ENCODE assay signal across 35 cellular contexts in the genomic region with DNA sequence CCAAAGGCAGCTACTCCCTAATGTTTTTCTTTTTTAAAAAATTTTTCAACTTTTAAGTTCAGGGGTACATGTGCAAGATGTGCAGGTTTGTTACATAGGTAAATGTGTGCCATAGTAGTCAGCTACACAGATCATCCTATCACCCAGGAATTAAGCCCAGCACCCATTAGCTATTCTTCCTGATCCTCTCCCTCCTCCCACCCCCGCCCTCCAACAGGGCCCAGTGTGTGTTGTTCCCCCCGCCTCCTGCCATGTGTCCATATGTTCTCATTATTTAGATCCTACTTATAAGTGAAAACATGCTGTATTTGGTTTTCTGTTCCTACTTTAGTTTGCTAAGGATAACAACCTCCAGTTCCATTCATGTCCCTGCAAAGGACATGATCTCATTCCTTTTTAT. TPM values are rescaled to one million over a fixed set of nuclear protein-coding genes. Genes with fewer than 3 reads are reported as not detected.
"Had no signal": no experiment of that assay in that cellular context is flagged by ENCODE, and none has a peak within 500 bp of the region (broad histone marks: within the 10 kb centered on the region; RNA-seq: fewer than 3 reads in every experiment).

No MANE protein-coding gene starts in this region.

- H3K4me3 ChIP-seq: adrenal gland, body of pancreas, esophagus muscularis mucosa, gastroesophageal sphincter, heart right ventricle had no signal

- H3K36me3 ChIP-seq: adrenal gland, esophagus muscularis mucosa, gastroesophageal sphincter, heart right ventricle had no signal

- DNase-seq: activated CD4-positive, alpha-beta memory T cell treated with anti-CD3 and anti-CD28 coated beads for 36 hours; activated CD4-positive, alpha-beta T cell treated with anti-CD3 and anti-CD28 coated beads for 36 hours; activated CD4-positive, alpha-beta T cell treated with anti-CD3 and anti-CD28 coated beads, Interleukin-2, amount 10 ng/mL, durations not matched to agents 24 days and 14 days; activated CD4-positive, CD25-positive, alpha-beta regulatory T cell; activated CD4-positive, CD25-positive, alpha-beta regulatory T cell treated with anti-CD3 and anti-CD28 coated beads, Interleukin-2, amount 50 U/mL, for 72 hours; activated CD8-positive, alpha-beta memory T cell treated with anti-CD3 and anti-CD28 coated beads, Interleukin-2, amount 10 ng/mL, durations not matched to agents 7 days and 5 days; activated CD8-positive, alpha-beta memory T cell treated with anti-CD3 and anti-CD28 coated beads, Interleukin-2, amount 50 U/mL, for 4 hours; activated CD8-positive, alpha-beta T cell treated with anti-CD3 and anti-CD28 coated beads, Interleukin-2, amount 10 ng/mL, durations not matched to agents 7 days and 5 days; activated effector memory CD4-positive, alpha-beta T cell treated with anti-CD3 and anti-CD28 coated beads, Interleukin-2, amount 50 U/mL, for 16 hours; activated naive CD4-positive, alpha-beta T cell treated with anti-CD3 and anti-CD28 coated beads for 36 hours; activated naive CD8-positive, alpha-beta T cell treated with anti-CD3 and anti-CD28 coated beads for 36 hours; activated naive CD8-positive, alpha-beta T cell treated with anti-CD3 and anti-CD28 coated beads, Interleukin-2, amount 50 U/mL, for 24 hours; activated T-cell treated with anti-CD3 and anti-CD28 coated beads, Interleukin-2, amount 50 U/mL, for 1 hour; activated T-cell treated with anti-CD3 and anti-CD28 coated beads, Interleukin-2, amount 50 U/mL, for 48 hours; adrenal gland; amygdala; aorta; body of pancreas; caudate nucleus; cortex of kidney; dermis blood vessel endothelial cell; effector CD4-positive, alpha-beta T cell; effector memory CD8-positive, alpha-beta T cell; erythroblast; foreskin keratinocyte; heart right ventricle; T-helper 17 cell; T1000 had no signal

- H3K27ac ChIP-seq: adrenal gland, body of pancreas, esophagus muscularis mucosa, foreskin keratinocyte, gastroesophageal sphincter, heart right ventricle had no signal

- H3K4me1 ChIP-seq: adrenal gland, foreskin keratinocyte had no signal

- H3K9me3 ChIP-seq: adrenal gland, body of pancreas, gastroesophageal sphincter had no signal

RNA-seq across cellular contexts. Expression of gene TRIM15, which starts 12.4 kb away (rescaled TPM):
- total RNA-seq: activated CD8-positive, alpha-beta memory T cell treated with anti-CD3 and anti-CD28 coated beads for 36 hours; activated CD8-positive, alpha-beta memory T cell treated with anti-CD3 and anti-CD28 coated beads, Interleukin-2, amount 10 ng/mL, durations not matched to agents 7 days and 5 days; activated CD8-positive, alpha-beta T cell treated with anti-CD3 and anti-CD28 coated beads, Interleukin-2, amount 10 ng/mL, durations not matched to agents 7 days and 5 days; adrenal gland; aorta; chondrocyte; dermis blood vessel endothelial cell; foreskin keratinocyte; gastroesophageal sphincter; glomerular endothelial cell; heart right ventricle; T-helper 17 cell had no signal

RNA-seq across cellular contexts. Expression of gene TRIM10, which starts 14.8 kb away (rescaled TPM):
- total RNA-seq: activated CD8-positive, alpha-beta memory T cell treated with anti-CD3 and anti-CD28 coated beads for 36 hours; activated CD8-positive, alpha-beta memory T cell treated with anti-CD3 and anti-CD28 coated beads, Interleukin-2, amount 10 ng/mL, durations not matched to agents 7 days and 5 days; activated CD8-positive, alpha-beta T cell treated with anti-CD3 and anti-CD28 coated beads, Interleukin-2, amount 10 ng/mL, durations not matched to agents 7 days and 5 days; activated naive CD8-positive, alpha-beta T cell treated with anti-CD3 and anti-CD28 coated beads for 36 hours; activated T-helper 2 cell treated with anti-CD3 and anti-CD28 coated beads, Interferon-gamma antibody, Interleukin-2, Interleukin-4, amounts not matched to agents 10 μg/mL and 5 μg/mL and 100 μg/mL, durations not matched to agents 14 hours and 24 hours and 36 hours; adrenal gland; body of pancreas; chondrocyte; dermis blood vessel endothelial cell; foreskin keratinocyte; glomerular endothelial cell; heart right ventricle had no signal

RNA-seq across cellular contexts. Expression of gene TRIM40, which starts 39.8 kb away (rescaled TPM):
- total RNA-seq: activated CD4-positive, alpha-beta memory T cell treated with anti-CD3 and anti-CD28 coated beads for 36 hours; activated CD4-positive, alpha-beta T cell treated with anti-CD3 and anti-CD28 coated beads for 36 hours; activated CD4-positive, alpha-beta T cell treated with anti-CD3 and anti-CD28 coated beads, Interleukin-2, amount 10 ng/mL, durations not matched to agents 24 days and 14 days; activated CD8-positive, alpha-beta memory T cell treated with anti-CD3 and anti-CD28 coated beads for 36 hours; activated CD8-positive, alpha-beta memory T cell treated with anti-CD3 and anti-CD28 coated beads, Interleukin-2, amount 10 ng/mL, durations not matched to agents 7 days and 5 days; activated CD8-positive, alpha-beta T cell treated with anti-CD3 and anti-CD28 coated beads, Interleukin-2, amount 10 ng/mL, durations not matched to agents 7 days and 5 days; activated naive CD4-positive, alpha-beta T cell treated with anti-CD3 and anti-CD28 coated beads for 36 hours; activated naive CD8-positive, alpha-beta T cell treated with anti-CD3 and anti-CD28 coated beads for 36 hours; activated T-helper 1 cell treated with anti-CD3 and anti-CD28 coated beads, Interleukin-12 subunit alpha, Interleukin-12 subunit beta, Interleukin-2, Interleukin-4 antibody, amounts not matched to agents 30 ng/mL and 10 ng/mL and 1 ng/mL, durations not matched to agents 14 hours and 24 hours and 36 hours; activated T-helper 2 cell treated with anti-CD3 and anti-CD28 coated beads, Interferon-gamma antibody, Interleukin-2, Interleukin-4, amounts not matched to agents 10 μg/mL and 5 μg/mL and 100 μg/mL, durations not matched to agents 14 hours and 24 hours and 36 hours; adrenal gland; aorta; body of pancreas; chondrocyte; dermis blood vessel endothelial cell; esophagus muscularis mucosa; foreskin keratinocyte; gastroesophageal sphincter; glomerular endothelial cell; heart right ventricle had no signal
